ENCODE assay signal across 9 cellular contexts in the genomic region with DNA sequence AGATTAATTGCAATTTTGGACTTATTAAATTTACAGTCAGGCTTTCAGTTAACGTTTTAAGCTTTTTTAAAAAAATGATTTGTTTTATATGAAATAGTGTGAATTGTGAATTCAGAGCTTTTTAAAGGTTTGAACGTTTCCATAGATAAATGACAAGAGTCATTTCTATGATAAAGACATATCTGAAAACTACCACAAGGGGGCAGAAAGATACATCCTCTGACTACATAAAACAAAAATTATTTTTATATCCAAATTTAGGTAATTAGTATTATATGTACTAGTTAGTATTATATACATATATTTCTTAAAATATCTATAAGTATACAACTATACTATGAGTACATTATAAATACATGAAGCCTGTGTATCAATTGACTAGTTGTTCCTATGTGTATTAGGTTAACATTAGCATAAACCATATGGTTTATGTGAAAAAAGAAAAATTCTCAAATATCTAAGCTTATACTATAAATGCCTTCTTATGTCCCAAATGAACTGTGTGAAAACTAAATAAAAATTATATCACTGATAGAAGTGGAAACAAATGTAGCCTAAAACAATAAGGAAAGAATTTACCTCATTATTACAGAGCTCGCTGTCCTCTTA.
DNase-seq lines count a peak whose midpoint lies in the region; ATAC-seq and TF ChIP-seq lines count a peak whose summit lies in the region.
"Had no signal": no experiment of that assay in that cellular context is flagged by ENCODE, and none has a peak within 500 bp of the region (broad histone marks: within the 10 kb centered on the region; RNA-seq: fewer than 3 reads in every experiment).

No MANE protein-coding gene starts in this region.

- WGBS in upper lobe of left lung, 2 donors, result 39 to 48% methylated on average over 3 of the region's 3 CpGs

- no peak overlapping the region for H3K9ac ChIP-seq in PC-3 (ENCODE audit: low read length)

- H3K27me3 ChIP-seq in cardiac muscle cell (no peaks in the 10 kb centered on the region), PC-3 (ENCODE audit: low read length) (no peaks in the 10 kb centered on the region), upper lobe of left lung (no peaks in the 10 kb centered on the region)

- TF ChIP-seq CTCF in cardiac muscle cell (IDR thresholded peaks at IDR 0.05; ENCODE audit: low read depth, low read length) (peak; percentile 56), PC-3 (conservative IDR thresholded peaks at IDR 0.05; ENCODE audit: low read depth, low read length) (peak; percentile 46), fibroblast of pulmonary artery (IDR thresholded peaks at IDR 0.05; ENCODE audit: low read length, missing control alignments) (peak; percentile 47), upper lobe of left lung (IDR thresholded peaks at IDR 0.05) (peak in 5 of 6 experiments; percentile 31 to 54 (median 46))

- H3K36me3 ChIP-seq in cardiac muscle cell (peaks cover 57% of the 10 kb centered on the region), PC-3 (ENCODE audit: low read depth, low read length) (no peaks in the 10 kb centered on the region), upper lobe of left lung (peaks cover 0 to 48% (median 11%) of the 10 kb centered on the region in 4 donors)

- H3K4me2 ChIP-seq in PC-3 (ENCODE audit: low read length), result no peak overlapping the region

- H3K4me3 ChIP-seq in cardiac muscle cell, result no peak overlapping the region
- H3K4me3 ChIP-seq in PC-3 (ENCODE audit: low read length), result no peak overlapping the region
- no peak overlapping the region for H3K4me3 ChIP-seq in fibroblast of pulmonary artery (replicated peaks; ENCODE audit: low read depth, low read length)
- no peak overlapping the region for H3K4me3 ChIP-seq in upper lobe of left lung

- TF ChIP-seq EP300 in upper lobe of left lung (IDR thresholded peaks at IDR 0.05), result no peak

- H3K27ac ChIP-seq in cardiac muscle cell (no peak overlapping the region), PC-3 (ENCODE audit: low read length) (no peak overlapping the region), upper lobe of left lung (no peak overlapping the region)

- CTCF ChIA-PET in PC-3 (lab: Charles Lee), result interaction anchor here (0.6 to 1.1 kb wide), 4 partner anchors 36 to 1538 kb away, joined by 3 to 4 read pairs (median 3); partner anchors contain the start of gene MEF2C

- H3K4me1 ChIP-seq in cardiac muscle cell (ENCODE audit: low read depth), result peaks cover 10% of the 10 kb centered on the region
- 0 out of 2 replicates have a peak, but pooled peaks cover 3% of the 10 kb centered on the region for H3K4me1 ChIP-seq in PC-3 (ENCODE audit: insufficient read depth, low read length)
- H3K4me1 ChIP-seq in upper lobe of left lung, result peaks cover 0 to 8% (median 3%) of the 10 kb centered on the region in 4 donors

- no TSS peak for BruUV-seq in PC-3 (replicated peaks; lab: Mats Ljungman, UMichigan)

- POLR2A ChIA-PET in PC-3 (lab: Charles Lee; ENCODE audit: unreplicated experiment), result interaction anchor here (0.6 to 0.7 kb wide), 2 partner anchors 155 to 509 kb away, joined by 3 to 14 read pairs; partner anchors contain the start of gene MEF2C

- H3K79me2 ChIP-seq in PC-3 (ENCODE audit: low read length), result no peaks in the 10 kb centered on the region

- ATAC-seq in Right ventricle myocardium superior (ENCODE audit: poor library complexity) (no peak), PC-3 (no peak), upper lobe of left lung (ENCODE audit: low FRiP score in 2 of 2) (no peak), GM18520 (IDR thresholded peaks at IDR 0.05; ENCODE audit: unreplicated experiment) (no peak), GM21529 (IDR thresholded peaks at IDR 0.05; ENCODE audit: unreplicated experiment) (no peak)
- ATAC-seq: activated CD4-positive, alpha-beta T cell treated with anti-CD3 and anti-CD28 coated beads for 36 hours had no signal

- DNase-seq in cardiac muscle cell (ENCODE audit: low read depth in 1 of 2, low spot score in 1 of 2), result peak; percentile 43 to 44
- no peak for DNase-seq in Right ventricle myocardium superior
- DNase-seq in PC-3, result peak; percentile 61
- peak; percentile 57 for DNase-seq in fibroblast of pulmonary artery (ENCODE audit: low read depth)
- DNase-seq in upper lobe of left lung, result no peak
- no peak for DNase-seq in GM19240 (ENCODE audit: insufficient read length, low spot score)
- DNase-seq: activated CD4-positive, alpha-beta T cell treated with anti-CD3 and anti-CD28 coated beads for 36 hours had no signal

- H2AFZ ChIP-seq in PC-3 (ENCODE audit: low read length), result no peak overlapping the region

- intact Hi-C loops in Right ventricle myocardium superior (cut with DNase I), result no loop called here
- intact Hi-C loops in PC-3 (cut with micrococcal nuclease), result loop anchor here (2.0 to 10.0 kb wide), 6 partner anchors 304 to 1707 kb away; no protein-coding TSS in a partner anchor

- no peaks in the 10 kb centered on the region for H3K9me2 ChIP-seq in PC-3 (replicated peaks; ENCODE audit: low read length)

- H3K9me3 ChIP-seq in cardiac muscle cell (ENCODE audit: low read depth), result no peaks in the 10 kb centered on the region
- no peaks in the 10 kb centered on the region for H3K9me3 ChIP-seq in PC-3 (ENCODE audit: low read length)
- no peaks in the 10 kb centered on the region for H3K9me3 ChIP-seq in upper lobe of left lung

- H3F3A ChIP-seq in PC-3 (ENCODE audit: low read length, unreplicated experiment), result no peaks in the 10 kb centered on the region

- H4K20me1 ChIP-seq in PC-3 (ENCODE audit: low read length), result no peaks in the 10 kb centered on the region

- TF ChIP-seq POLR2A in upper lobe of left lung (IDR thresholded peaks at IDR 0.05), result no peak

Comparison
In these comparisons a context has a peak if more than half of its experiments do, and no peak if none do; other contexts are left out.
1. DNase-seq: peak in cardiac muscle cell (2 of 2), PC-3 (single experiment) and fibroblast of pulmonary artery (single experiment); none in Right ventricle myocardium superior (single experiment), upper lobe of left lung (0 of 2) and GM19240 (single experiment).
2. Peak in every context shown above with its lines, with median percentiles within 50 percentile points of each other: CTCF ChIP-seq.